Comparison of ENCODE assay signal across 12 cellular contexts in the genomic region with DNA sequence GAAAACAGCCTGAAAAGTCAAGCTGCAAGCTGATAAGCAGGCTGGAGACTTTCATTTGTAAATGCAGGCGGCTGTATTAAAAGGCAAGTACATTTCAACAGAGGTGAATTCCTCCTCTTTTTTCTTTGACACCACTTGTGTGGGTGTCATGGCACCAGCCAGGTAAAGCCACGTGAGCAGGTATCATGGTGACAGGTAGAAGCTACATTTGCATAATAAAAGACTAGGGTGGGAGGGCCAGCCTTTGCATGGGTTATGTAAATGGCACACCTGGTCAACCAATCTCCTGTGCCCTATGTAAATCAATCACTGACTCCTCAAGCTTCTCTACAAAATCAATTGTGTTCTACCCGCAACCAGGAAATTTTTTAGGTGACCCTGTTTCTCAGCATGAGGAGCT.
"Had no signal": no experiment of that assay in that cellular context is flagged by ENCODE, and none has a peak within 500 bp of the region (broad histone marks: within the 10 kb centered on the region; RNA-seq: fewer than 3 reads in every experiment).

No MANE protein-coding gene starts in this region.

- H3K36me3 ChIP-seq: ascending aorta, esophagus squamous epithelium, suprapubic skin had no signal

- H3K36me3 Mint-ChIP-seq: type B pancreatic cell had no signal

- H3K4me3 Mint-ChIP-seq: activated CD4-positive, alpha-beta memory T cell treated with anti-CD3 and anti-CD28 coated beads, Interleukin-2, amount 10 ng/mL, durations not matched to agents 7 days and 5 days; type B pancreatic cell had no signal

- H3K4me1 Mint-ChIP-seq: activated CD4-positive, alpha-beta memory T cell treated with anti-CD3 and anti-CD28 coated beads, Interleukin-2, amount 10 ng/mL, durations not matched to agents 7 days and 5 days had no signal

- H3K27me3 ChIP-seq: ascending aorta, esophagus squamous epithelium, suprapubic skin had no signal

- DNase-seq: activated CD4-positive, alpha-beta memory T cell treated with anti-CD3 and anti-CD28 coated beads, Interleukin-2, amount 10 ng/mL, durations not matched to agents 7 days and 5 days; activated CD4-positive, alpha-beta T cell treated with anti-CD3 and anti-CD28 coated beads for 1 hour; activated CD8-positive, alpha-beta memory T cell treated with anti-CD3 and anti-CD28 coated beads, Interleukin-2, amount 50 U/mL, for 4 hours; esophagus squamous epithelium; foreskin fibroblast; left ventricle myocardium superior; stimulated activated CD4-positive, alpha-beta T cell treated with anti-CD3 and anti-CD28 coated beads, Interleukin-2, amount 100 ng/mL, for 48 hours; stimulated activated naive CD8-positive, alpha-beta T cell treated with anti-CD3 and anti-CD28 coated beads, Interleukin-15, Interleukin-2, amounts not matched to agents 100 U/mL and 50 U/mL, for 24 hours; T-helper 2 cell had no signal

- H3K27me3 Mint-ChIP-seq: activated CD4-positive, alpha-beta memory T cell treated with anti-CD3 and anti-CD28 coated beads, Interleukin-2, amount 10 ng/mL, durations not matched to agents 7 days and 5 days; type B pancreatic cell had no signal

- H3K27ac ChIP-seq: ascending aorta, esophagus squamous epithelium, suprapubic skin had no signal

- H3K9me3 ChIP-seq: ascending aorta, esophagus squamous epithelium, suprapubic skin had no signal

- H3K9me3 Mint-ChIP-seq: activated CD4-positive, alpha-beta memory T cell treated with anti-CD3 and anti-CD28 coated beads, Interleukin-2, amount 10 ng/mL, durations not matched to agents 7 days and 5 days; type B pancreatic cell had no signal

- ATAC-seq: left ventricle myocardium superior; stimulated activated naive CD8-positive, alpha-beta T cell treated with anti-CD3 and anti-CD28 coated beads, Interleukin-15, Interleukin-2, amounts not matched to agents 100 U/mL and 50 U/mL, for 24 hours had no signal

- H3K4me1 ChIP-seq: ascending aorta, esophagus squamous epithelium, suprapubic skin had no signal

- H3K4me3 ChIP-seq: ascending aorta, esophagus squamous epithelium, suprapubic skin had no signal

- H3K27ac Mint-ChIP-seq: activated CD4-positive, alpha-beta memory T cell treated with anti-CD3 and anti-CD28 coated beads, Interleukin-2, amount 10 ng/mL, durations not matched to agents 7 days and 5 days; type B pancreatic cell had no signal
